ENCODE assay signal across 11 cellular contexts in genomic region chr15:43974852-43975251, GRCh38.
A peak's percentile ranks its signal among the peaks of the same experiment; 100 is the strongest.
DNase-seq lines count a peak whose midpoint lies in the region; ATAC-seq and TF ChIP-seq lines count a peak whose summit lies in the region.
"Had no signal": no experiment of that assay in that cellular context is flagged by ENCODE, and none has a peak within 500 bp of the region (broad histone marks: within the 10 kb centered on the region; RNA-seq: fewer than 3 reads in every experiment).

No MANE protein-coding gene starts in this region.

- peaks cover 0 to 5% of the 10 kb centered on the region in 2 experiments for H3K9me3 ChIP-seq in CD4-positive, CD25-positive, alpha-beta regulatory T cell (ENCODE audit: control insufficient read depth in 2 of 2, low read length in 2 of 2)

- H3K27ac ChIP-seq in CD4-positive, CD25-positive, alpha-beta regulatory T cell (ENCODE audit: insufficient read depth, low read length, poor library complexity, severe bottlenecking): peak overlapping the region; percentile 10
- H3K27ac ChIP-seq in caudate nucleus (ENCODE audit: low read depth, low read length): peak overlapping the region; percentile 46

- H3K4me1 Mint-ChIP-seq in CD4-positive, CD25-positive, alpha-beta regulatory T cell: peaks cover 17 to 33% (median 28%) of the 10 kb centered on the region in 4 donors

- TF ChIP-seq RAD21 in Ishikawa (IDR thresholded peaks at IDR 0.05; ENCODE audit: low read depth): peak; percentile 15; the same call in 1 of the 2 replicates

- H3K27ac Mint-ChIP-seq in CD4-positive, CD25-positive, alpha-beta regulatory T cell: peak overlapping the region in 2 of 3 donors; percentile 45 to 65
- H3K27ac Mint-ChIP-seq: T-helper 17 cell had no signal

- peaks cover 4% of the 10 kb centered on the region for H3K36me3 Mint-ChIP-seq in CD4-positive, CD25-positive, alpha-beta regulatory T cell

- H3K4me3 Mint-ChIP-seq in CD4-positive, CD25-positive, alpha-beta regulatory T cell: peak overlapping the region in 3 of 4 donors; percentile 10 to 52 (median 22)
- H3K4me3 Mint-ChIP-seq: T-helper 17 cell had no signal

- TF ChIP-seq EP300 in Ishikawa (IDR thresholded peaks at IDR 0.05; ENCODE audit: borderline replicate concordance): peak; percentile 94

- H3K27me3 Mint-ChIP-seq in CD4-positive, CD25-positive, alpha-beta regulatory T cell: peaks cover 7% of the 10 kb centered on the region
- H3K27me3 Mint-ChIP-seq: T-helper 17 cell had no signal

- no peak for DNase-seq in CD4-positive, CD25-positive, alpha-beta regulatory T cell
- peak in 1 of 61 donors; percentile 83 for DNase-seq in caudate nucleus (lab: John Stamatoyannopoulos, UW)
- no peak for DNase-seq in stimulated activated CD4-positive, alpha-beta T cell treated with anti-CD3 and anti-CD28 coated beads, Interleukin-2, amount 100 ng/mL, for 48 hours
- DNase-seq in activated CD4-positive, alpha-beta T cell treated with anti-CD3 and anti-CD28 coated beads for 4 hours: no peak
- DNase-seq in stimulated activated CD4-positive, alpha-beta T cell treated with anti-CD3 and anti-CD28 coated beads, Interleukin-4, amount 100 ng/mL, for 1 hour: no peak
- DNase-seq: amygdala, NCI-H82, T-helper 17 cell had no signal

- peaks cover 7% of the 10 kb centered on the region for H3K4me1 ChIP-seq in CD4-positive, CD25-positive, alpha-beta regulatory T cell (ENCODE audit: control insufficient read depth, insufficient read depth, low read length, poor library complexity, severe bottlenecking)

- ATAC-seq in CD4-positive, CD25-positive, alpha-beta regulatory T cell (ENCODE audit: low read depth in 2 of 2): no peak
- peak; percentile 67 for ATAC-seq in GM19463 (IDR thresholded peaks at IDR 0.05; ENCODE audit: unreplicated experiment)
- ATAC-seq in GM18867 (IDR thresholded peaks at IDR 0.05; ENCODE audit: unreplicated experiment): no peak
- ATAC-seq: T-helper 17 cell had no signal

- H3K36me3 ChIP-seq in CD4-positive, CD25-positive, alpha-beta regulatory T cell (ENCODE audit: control insufficient read depth, insufficient read depth, low read length): no peaks in the 10 kb centered on the region

- peaks cover 0 to 10% (median 2%) of the 10 kb centered on the region in 7 donors for H3K9me3 Mint-ChIP-seq in CD4-positive, CD25-positive, alpha-beta regulatory T cell

- H3K4me3 ChIP-seq in CD4-positive, CD25-positive, alpha-beta regulatory T cell (ENCODE audit: low read depth, low read length): peak overlapping the region; percentile 17

- H3K27me3 ChIP-seq in CD4-positive, CD25-positive, alpha-beta regulatory T cell (ENCODE audit: control insufficient read depth, insufficient read depth, low read length): no peaks in the 10 kb centered on the region

TF ChIP-seq in Ishikawa, 13 proteins besides CTCF, POLR2A, EP300 and RAD21:
- TF ChIP-seq FOXM1 (IDR thresholded peaks at IDR 0.05; ENCODE audit: borderline replicate concordance, low read depth): peak; percentile 28; the same call in 1 of the 2 replicates
- 0 out of 2 replicates have a peak, but pooled peaks have one; percentile 55 for TF ChIP-seq YY1 (IDR thresholded peaks at IDR 0.05; ENCODE audit: low read depth)
- peak; percentile 90 for TF ChIP-seq TEAD4 (IDR thresholded peaks at IDR 0.05)
- no peak for TF ChIP-seq TAF1 (IDR thresholded peaks at IDR 0.05; ENCODE audit: low read depth)
- peak; percentile 19; the same call in 1 of the 2 replicates for TF ChIP-seq USF1 (IDR thresholded peaks at IDR 0.05)
- 0 out of 2 replicates have a peak, but pooled peaks have one; percentile 4 for TF ChIP-seq REST (IDR thresholded peaks at IDR 0.05; ENCODE audit: low read depth)
- no peak for TF ChIP-seq ZBTB7A (IDR thresholded peaks at IDR 0.05; ENCODE audit: low read depth)
- 0 out of 2 replicates have a peak, but pooled peaks have one; percentile 17 for TF ChIP-seq CREB1 (IDR thresholded peaks at IDR 0.05; ENCODE audit: low read depth)
- peak; percentile 64 for TF ChIP-seq MAX (IDR thresholded peaks at IDR 0.05)
- TF ChIP-seq EGR1 (IDR thresholded peaks at IDR 0.05): no peak
- TF ChIP-seq NFIC (IDR thresholded peaks at IDR 0.05): peak; percentile 98
- TF ChIP-seq CEBPB (IDR thresholded peaks at IDR 0.05): peak; percentile 96
- peak; percentile 93 for TF ChIP-seq TCF12 (IDR thresholded peaks at IDR 0.05; ENCODE audit: low read depth)
TF ChIP-seq in Ishikawa: peak in this region for 10.
